ENCODE assay signal across 12 cellular contexts in the genomic region with DNA sequence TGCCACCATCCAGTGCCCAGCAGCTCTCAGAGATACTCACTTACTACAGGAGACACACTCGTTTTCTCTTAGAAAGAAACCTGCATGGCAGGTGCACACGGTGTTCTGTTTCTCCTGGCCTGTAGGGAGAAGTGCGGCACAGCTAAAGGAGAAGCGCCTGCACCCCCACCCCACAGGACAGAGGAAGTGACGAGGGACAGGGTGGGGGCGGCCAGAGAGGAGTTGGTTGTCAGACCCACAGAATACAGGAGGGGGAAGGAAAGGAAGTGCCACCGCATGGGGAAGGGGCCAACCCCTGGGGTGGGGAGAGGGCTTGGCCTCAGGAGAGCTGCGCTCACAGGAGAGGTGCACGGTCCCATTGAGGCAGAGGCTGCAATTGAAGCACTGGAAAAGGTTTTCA. TPM values are rescaled to one million over a fixed set of nuclear protein-coding genes. Genes with fewer than 3 reads are reported as not detected.
DNase-seq lines count a peak whose midpoint lies in the region; TF ChIP-seq lines count a peak whose summit lies in the region.
"Had no signal": no experiment of that assay in that cellular context is flagged by ENCODE, and none has a peak within 500 bp of the region (broad histone marks: within the 10 kb centered on the region; RNA-seq: fewer than 3 reads in every experiment).

No MANE protein-coding gene starts in this region.

- H3K9ac ChIP-seq in skeletal muscle satellite cell (ENCODE audit: low read depth, low read length), result peak overlapping the region; percentile 6

- no peak for TF ChIP-seq POLR2A in Peyer's patch (IDR thresholded peaks at IDR 0.05)
- TF ChIP-seq POLR2A in erythroblast (IDR thresholded peaks at IDR 0.05; ENCODE audit: low read length), result no peak

- H3K4me2 ChIP-seq in skeletal muscle satellite cell (ENCODE audit: low read length), result peak overlapping the region; percentile 45

- H3K27me3 ChIP-seq in Peyer's patch, result no peaks in the 10 kb centered on the region
- H3K27me3 ChIP-seq in skeletal muscle satellite cell (ENCODE audit: control insufficient read depth, insufficient read depth, low read length), result no peaks in the 10 kb centered on the region
- H3K27me3 ChIP-seq: testis had no signal

- no peak for TF ChIP-seq CTCF in Peyer's patch (IDR thresholded peaks at IDR 0.05)

- peak; percentile 17 for DNase-seq in NOMO-1 treated with DMSO at 0.1 percent for 48 hours (lab: John Stamatoyannopoulos, UW; ENCODE audit: unreplicated experiment)
- no peak for DNase-seq in NOMO-1 treated with dmso at 0.1 percent for 144 hours (lab: John Stamatoyannopoulos, UW; ENCODE audit: unreplicated experiment)
- DNase-seq in Peyer's patch, result peak in 1 of 3 donors; percentile 44
- no peak for DNase-seq in epithelial cell of prostate (ENCODE audit: low read depth, low spot score)
- DNase-seq in central memory CD4-positive, alpha-beta T cell, result no peak
- no peak for DNase-seq in iPS-NIHi7 (ENCODE audit: extremely low spot score)
- DNase-seq in erythroblast (lab: John Stamatoyannopoulos, UW), result no peak
- DNase-seq: Karpas-422, NCI-H526 treated with DMSO at 0.1 percent for 48 hours, testis had no signal

- H3K4me3 ChIP-seq in Peyer's patch, result no peak overlapping the region
- no peak overlapping the region for H3K4me3 ChIP-seq in skeletal muscle satellite cell (ENCODE audit: low read length)
- H3K4me3 ChIP-seq: lung, testis had no signal

- H3K9me3 ChIP-seq in Peyer's patch (no peaks in the 10 kb centered on the region), skeletal muscle satellite cell (replicated peaks; ENCODE audit: low read length) (no peaks in the 10 kb centered on the region)
- H3K9me3 ChIP-seq: testis had no signal

- H3K36me3 ChIP-seq in Peyer's patch (peaks cover 0 to 68% (median 4%) of the 10 kb centered on the region in 3 donors), skeletal muscle satellite cell (ENCODE audit: insufficient read depth, low read length) (peaks cover 76% of the 10 kb centered on the region)

- H3K4me1 ChIP-seq in Peyer's patch (peaks cover 0 to 55% (median 36%) of the 10 kb centered on the region in 4 donors), skeletal muscle satellite cell (ENCODE audit: control insufficient read depth, insufficient read depth, low read length) (peaks cover 66% of the 10 kb centered on the region)

- H3K27ac ChIP-seq in Peyer's patch, result peak overlapping the region; percentile 2 to 100 (median 56)
- H3K27ac ChIP-seq in epithelial cell of prostate, result peak overlapping the region; percentile 98

RNA-seq across cellular contexts. Expression of gene TNFRSF1A, which starts 8.8 kb away (rescaled TPM):
- total RNA-seq in Peyer's patch, result 100 to 1,000 TPM in 3 of 4 donors, 10 to 100 TPM in 1; 90.8 to 547 (median 393) TPM
- total RNA-seq in skeletal muscle satellite cell (2012; rRNA removed), result 173 and 205 TPM in 2 replicates

RNA-seq across cellular contexts. Expression of gene PLEKHG6, which starts 22.5 kb away (rescaled TPM):
- total RNA-seq in Peyer's patch, result 100 to 1,000 TPM; 145 to 543 (median 176) TPM
- not detected in 2 replicates for total RNA-seq in skeletal muscle satellite cell (2012; rRNA removed)

RNA-seq across cellular contexts. Expression of gene SCNN1A, which starts 42.3 kb away (rescaled TPM):
- 100 to 1,000 TPM in 3 of 4 donors, 10 to 100 TPM in 1; 93.3 to 275 (median 143) TPM for total RNA-seq in Peyer's patch
- 0.87 and 1.3 TPM in 2 replicates for total RNA-seq in skeletal muscle satellite cell (2012; rRNA removed)

RNA-seq across cellular contexts. Expression of gene LTBR, which starts 50.9 kb away (rescaled TPM):
- total RNA-seq in Peyer's patch, result 100 to 1,000 TPM; 113 to 313 (median 294) TPM
- 75.8 and 97.8 TPM in 2 replicates for total RNA-seq in skeletal muscle satellite cell (2012; rRNA removed)
